ENCODE assay signal across 10 cellular contexts in genomic region chr6:7142228-7142801, GRCh38. TPM values are rescaled to one million over a fixed set of nuclear protein-coding genes. Genes with fewer than 3 reads are reported as not detected.
DNase-seq lines count a peak whose midpoint lies in the region; ATAC-seq and TF ChIP-seq lines count a peak whose summit lies in the region.
"Had no signal": no experiment of that assay in that cellular context is flagged by ENCODE, and none has a peak within 500 bp of the region (broad histone marks: within the 10 kb centered on the region; RNA-seq: fewer than 3 reads in every experiment).

No MANE protein-coding gene starts in this region.

- no peaks in the 10 kb centered on the region for H3K36me3 Mint-ChIP-seq in activated naive CD8-positive, alpha-beta T cell
- peaks cover 4% of the 10 kb centered on the region for H3K36me3 Mint-ChIP-seq in activated naive CD8-positive, alpha-beta T cell treated with anti-CD3 and anti-CD28 coated beads for 36 hours
- H3K36me3 Mint-ChIP-seq in naive thymus-derived CD8-positive, alpha-beta T cell = no peaks in the 10 kb centered on the region

- POLR2A ChIA-PET in naive thymus-derived CD8-positive, alpha-beta T cell (lab: Charles Lee) = interaction anchor here (0.6 to 2.3 kb wide), 4 partner anchors 13 to 430 kb away, joined by 3 to 5 read pairs (median 4); no protein-coding TSS in a partner anchor

- TF ChIP-seq CTCF in breast epithelium (IDR thresholded peaks at IDR 0.05) (no peak), transverse colon (IDR thresholded peaks at IDR 0.05) (no peak)

- H3K27me3 Mint-ChIP-seq in activated naive CD8-positive, alpha-beta T cell = no peaks in the 10 kb centered on the region
- no peaks in the 10 kb centered on the region for H3K27me3 Mint-ChIP-seq in activated naive CD8-positive, alpha-beta T cell treated with anti-CD3 and anti-CD28 coated beads for 36 hours
- no peaks in the 10 kb centered on the region for H3K27me3 Mint-ChIP-seq in naive thymus-derived CD8-positive, alpha-beta T cell

- H3K4me3 ChIP-seq in breast epithelium = no peak overlapping the region
- H3K4me3 ChIP-seq in transverse colon = no peak overlapping the region

- H3K27ac ChIP-seq in breast epithelium (peak overlapping the region; percentile 99), transverse colon (peak overlapping the region; percentile 93 to 98 (median 96))

- H3K4me3 Mint-ChIP-seq in activated naive CD8-positive, alpha-beta T cell = peak overlapping the region; percentile 63
- H3K4me3 Mint-ChIP-seq in activated naive CD8-positive, alpha-beta T cell treated with anti-CD3 and anti-CD28 coated beads for 36 hours = no peak overlapping the region
- H3K4me3 Mint-ChIP-seq in naive thymus-derived CD8-positive, alpha-beta T cell = peak overlapping the region in 9 of 10 donors; percentile 16 to 78 (median 41)

- intact Hi-C loops in breast epithelium (cut with DNase I; ENCODE audit: low total_unique reads) (no loop called here), transverse colon (cut with DNase I; ENCODE audit: low total_unique reads) (no loop called here), posterior vena cava (cut with DNase I) (no loop called here)

- TF ChIP-seq EP300 in transverse colon (IDR thresholded peaks at IDR 0.05; ENCODE audit: low read depth) = no peak

- H3K4me1 ChIP-seq in breast epithelium = peaks cover 0 to 13% of the 10 kb centered on the region in 2 donors
- peaks cover 59 to 95% (median 88%) of the 10 kb centered on the region in 4 donors for H3K4me1 ChIP-seq in transverse colon

- DNase-seq in activated naive CD8-positive, alpha-beta T cell treated with anti-CD3 and anti-CD28 coated beads for 36 hours = no peak
- DNase-seq in breast epithelium (ENCODE audit: low spot score in 2 of 2) = no peak
- DNase-seq in naive thymus-derived CD8-positive, alpha-beta T cell = no peak
- no peak for DNase-seq in transverse colon
- no peak for DNase-seq in posterior vena cava (ENCODE audit: low spot score)
- no peak for DNase-seq in NCI-H1930 (lab: John Stamatoyannopoulos, UW)
- DNase-seq: stimulated activated CD4-positive, alpha-beta T cell treated with anti-CD3 and anti-CD28 coated beads, Interleukin-1b, Interleukin-23, amount 100 ng/mL, for 48 hours had no signal

- H3K36me3 ChIP-seq in breast epithelium (no peaks in the 10 kb centered on the region), transverse colon (no peaks in the 10 kb centered on the region)

- peaks cover 74% of the 10 kb centered on the region for H3K4me1 Mint-ChIP-seq in activated naive CD8-positive, alpha-beta T cell (ENCODE audit: low read depth)
- H3K4me1 Mint-ChIP-seq in activated naive CD8-positive, alpha-beta T cell treated with anti-CD3 and anti-CD28 coated beads for 36 hours = peaks cover 75% of the 10 kb centered on the region
- H3K4me1 Mint-ChIP-seq in naive thymus-derived CD8-positive, alpha-beta T cell = peaks cover 39 to 80% (median 69%) of the 10 kb centered on the region in 4 donors

- no peaks in the 10 kb centered on the region for H3K27me3 ChIP-seq in breast epithelium
- no peaks in the 10 kb centered on the region for H3K27me3 ChIP-seq in transverse colon

- in situ Hi-C loops in transverse colon (cut with MboI; ENCODE audit: low pct_ligation_motif_present in 1 of 4, low pct_unique_long_range_greater_than_20kb in 1 of 4, low sequenced_read_pairs in 3 of 4) = no loop called here

- no peak overlapping the region for H3K27ac Mint-ChIP-seq in activated naive CD8-positive, alpha-beta T cell
- no peak overlapping the region for H3K27ac Mint-ChIP-seq in activated naive CD8-positive, alpha-beta T cell treated with anti-CD3 and anti-CD28 coated beads for 36 hours
- peak overlapping the region in 5 of 10 donors; percentile 12 to 81 (median 62) for H3K27ac Mint-ChIP-seq in naive thymus-derived CD8-positive, alpha-beta T cell
- H3K27ac Mint-ChIP-seq: activated T-helper 1 cell treated with anti-CD3 and anti-CD28 coated beads, Interleukin-12 subunit alpha, Interleukin-12 subunit beta, Interleukin-2, Interleukin-4 antibody, amounts not matched to agents 30 ng/mL and 10 ng/mL and 1 ng/mL, durations not matched to agents 14 hours and 24 hours and 36 hours had no signal

- no peaks in the 10 kb centered on the region for H3K9me3 Mint-ChIP-seq in activated naive CD8-positive, alpha-beta T cell (ENCODE audit: low read depth)
- H3K9me3 Mint-ChIP-seq in activated naive CD8-positive, alpha-beta T cell treated with anti-CD3 and anti-CD28 coated beads for 36 hours = no peaks in the 10 kb centered on the region
- H3K9me3 Mint-ChIP-seq in naive thymus-derived CD8-positive, alpha-beta T cell = no peaks in the 10 kb centered on the region
- H3K9me3 Mint-ChIP-seq: activated T-helper 1 cell treated with anti-CD3 and anti-CD28 coated beads, Interleukin-12 subunit alpha, Interleukin-12 subunit beta, Interleukin-2, Interleukin-4 antibody, amounts not matched to agents 30 ng/mL and 10 ng/mL and 1 ng/mL, durations not matched to agents 14 hours and 24 hours and 36 hours had no signal

- WGBS in transverse colon (ENCODE audit: low coverage in 1 of 2), 2 donors = 94% methylated on average over 25 of the region's 25 CpGs; no CpG with 5 or more reads in 1 of the 2 donors

- TF ChIP-seq POLR2A in breast epithelium (IDR thresholded peaks at IDR 0.05) (no peak), transverse colon (IDR thresholded peaks at IDR 0.05) (no peak)

- H3K9me3 ChIP-seq in breast epithelium (no peaks in the 10 kb centered on the region), transverse colon (no peaks in the 10 kb centered on the region)

- no peak for ATAC-seq in naive thymus-derived CD8-positive, alpha-beta T cell
- ATAC-seq in HG03520 (IDR thresholded peaks at IDR 0.05; ENCODE audit: unreplicated experiment) = no peak

RNA-seq across cellular contexts. Expression of gene RREB1, which starts 34.6 kb away (rescaled TPM):
- total RNA-seq in activated naive CD8-positive, alpha-beta T cell treated with anti-CD3 and anti-CD28 coated beads for 36 hours = 10 to 100 TPM; 17.4 to 18.5 TPM
- 10 to 100 TPM; 36.0 to 39.8 (median 39.7) TPM for total RNA-seq in breast epithelium
- 10 to 100 TPM; 47.1 to 53.0 TPM for total RNA-seq in naive thymus-derived CD8-positive, alpha-beta T cell
- 1 to 10 TPM; 2.5 to 5.8 (median 5.0) TPM for polyA plus RNA-seq in naive thymus-derived CD8-positive, alpha-beta T cell
- 100 to 1,000 TPM in 2 of 4 donors, 10 to 100 TPM in 2; 73.9 to 214 (median 107) TPM for total RNA-seq in transverse colon
- 10 to 100 TPM; 28.8 to 31.8 TPM for total RNA-seq in posterior vena cava
